Comparison of ENCODE assay signal across 1 cellular context in the genomic region with DNA sequence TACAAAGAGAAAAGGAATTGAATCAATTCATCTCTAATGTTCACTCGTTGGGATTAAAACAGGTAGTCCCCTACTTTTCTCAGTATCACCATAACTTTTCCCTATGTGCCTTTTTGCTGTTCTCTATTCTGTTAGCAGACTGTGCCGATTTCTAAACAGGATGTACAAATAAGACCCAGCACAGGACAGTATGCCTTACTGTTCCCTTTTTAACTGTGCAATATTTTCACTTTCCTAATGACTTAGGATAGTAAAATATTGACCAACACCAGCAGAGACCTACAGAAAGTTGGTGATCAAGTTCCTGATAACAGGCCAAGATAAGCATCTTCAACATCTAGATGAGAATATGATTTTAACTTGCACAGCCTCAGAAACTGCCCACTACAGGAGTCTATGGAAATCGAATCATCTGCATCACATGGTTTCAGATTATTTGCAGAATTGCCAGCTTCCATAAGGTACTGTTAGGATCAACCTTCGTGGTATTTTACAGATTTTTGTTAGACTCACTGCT.
TF ChIP-seq lines count a peak whose summit lies in the region.

No MANE protein-coding gene starts in this region.

TF ChIP-seq in endothelial cell of umbilical vein, 7 proteins besides CTCF, POLR2A, EP300 and RAD21:
- TF ChIP-seq GATA2 (IDR thresholded peaks at IDR 0.05; ENCODE audit: insufficient read depth, insufficient read length, low read depth, low read length) (peak; percentile 24), MYC (IDR thresholded peaks at IDR 0.05; ENCODE audit: low read depth, low read length) (no peak)
